ENCODE assay signal across 8 cellular contexts in the genomic region with DNA sequence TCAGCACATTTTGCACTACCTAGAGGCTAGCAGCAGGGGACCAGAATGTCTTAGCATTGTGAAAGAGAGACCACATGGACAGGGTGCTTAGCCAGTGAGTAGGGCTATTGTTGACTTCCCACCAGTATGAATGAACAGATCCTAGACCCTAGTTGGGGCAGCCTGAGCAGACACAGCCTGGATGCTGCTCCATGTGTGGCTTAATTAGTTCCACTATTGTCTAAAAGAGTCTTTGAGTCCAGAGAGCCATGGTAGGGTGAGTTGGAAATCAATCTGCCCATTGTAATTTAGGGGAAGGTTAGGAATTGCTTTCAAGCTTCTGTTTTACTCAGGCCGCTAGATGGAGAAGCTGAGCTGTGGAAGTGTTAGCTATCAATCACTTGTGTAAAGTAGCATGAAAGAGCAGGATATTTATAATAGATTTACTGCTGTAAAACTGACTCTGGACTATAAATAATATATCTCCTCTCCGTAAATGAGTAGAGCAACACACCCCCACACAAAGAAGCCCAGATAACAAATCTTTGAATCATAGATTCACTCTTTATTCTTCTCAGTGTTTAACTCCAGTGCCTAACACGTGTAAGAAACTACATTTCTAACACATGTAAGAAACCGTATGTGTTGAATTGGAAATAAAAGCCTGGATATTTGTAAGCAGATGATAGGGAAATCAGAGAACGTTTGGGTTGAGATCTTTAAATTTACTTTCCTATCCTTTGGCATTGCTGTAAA. TPM values are rescaled to one million over a fixed set of nuclear protein-coding genes. Genes with fewer than 3 reads are reported as not detected.
DNase-seq lines count a peak whose midpoint lies in the region; ATAC-seq and TF ChIP-seq lines count a peak whose summit lies in the region.

No MANE protein-coding gene starts in this region.

- no peak overlapping the region for H2AFZ ChIP-seq in DND-41 (ENCODE audit: low read depth, low read length)

- no peaks in the 10 kb centered on the region for H3K27me3 Mint-ChIP-seq in WTC11 (ENCODE audit: low read depth)

- peak overlapping the region; percentile 90 for H3K27ac Mint-ChIP-seq in WTC11

- no peaks in the 10 kb centered on the region for H3K79me2 ChIP-seq in DND-41 (ENCODE audit: insufficient read depth, low read length)

- CTCF ChIA-PET in WTC11 (lab: Charles Lee), result interaction anchor here (0.6 to 4.6 kb wide), 22 partner anchors 9 to 677 kb away, joined by 3 to 44 read pairs (median 4); a partner anchor contains a TSS

- POLR2A ChIA-PET in WTC11 (lab: Charles Lee), result interaction anchor here (0.6 kb wide), 1 partner anchor 8 kb away, joined by 3 read pairs; no protein-coding TSS in a partner anchor

- no peaks in the 10 kb centered on the region for H3K36me3 ChIP-seq in DND-41 (ENCODE audit: insufficient read depth, low read length)
- no peaks in the 10 kb centered on the region for H3K36me3 ChIP-seq in H7 (replicated peaks; ENCODE audit: control insufficient read depth, insufficient read depth, low read length)
- no peaks in the 10 kb centered on the region for H3K36me3 ChIP-seq in prostate gland

- H3K9me3 Mint-ChIP-seq in WTC11, result no peaks in the 10 kb centered on the region

- DNase-seq in DND-41 (no peak), H7 (peak; percentile 27), NCI-H1417 treated with DMSO at 0.1 percent for 48 hours (lab: John Stamatoyannopoulos, UW) (peak; percentile 42), WTC11 (ENCODE audit: low spot score) (peak; percentile 36), globus pallidus (ENCODE audit: low spot score) (peak; percentile 87), prostate gland (ENCODE audit: low spot score) (no peak), coronary artery (ENCODE audit: low spot score) (no peak)

- TF ChIP-seq POLR2A in prostate gland (IDR thresholded peaks at IDR 0.05), result no peak

- H3K27ac ChIP-seq in DND-41 (ENCODE audit: low read length), result no peak overlapping the region
- no peak overlapping the region for H3K27ac ChIP-seq in prostate gland
- no peak overlapping the region for H3K27ac ChIP-seq in coronary artery

- ATAC-seq in DND-41 (ENCODE audit: insufficient read depth, low read depth) (no peak; the same call in 2 of the 3 replicates), WTC11 (peak; percentile 94), HG03457 (IDR thresholded peaks at IDR 0.05; ENCODE audit: unreplicated experiment) (no peak)

- TF ChIP-seq CTCF in DND-41 (IDR thresholded peaks at IDR 0.05; ENCODE audit: borderline replicate concordance, extremely low read depth, low read length, poor library complexity, severe bottlenecking) (peak; percentile 57), WTC11 (IDR thresholded peaks at IDR 0.05) (no peak), prostate gland (IDR thresholded peaks at IDR 0.05) (peak in 3 of 4 experiments; percentile 41 to 63 (median 48)), coronary artery (IDR thresholded peaks at IDR 0.05) (no peak)

- intact Hi-C loops in prostate gland (cut with DNase I), result no loop called here

- H3K4me3 Mint-ChIP-seq in WTC11, result no peak overlapping the region

- H3K9ac ChIP-seq in DND-41 (ENCODE audit: low read depth, low read length), result no peak overlapping the region

- no peak overlapping the region for H3K4me3 ChIP-seq in DND-41 (ENCODE audit: low read depth in 1 of 2, low read length in 2 of 2)
- no peak overlapping the region for H3K4me3 ChIP-seq in H7 (ENCODE audit: insufficient read depth, low read depth, low read length)
- H3K4me3 ChIP-seq in prostate gland, result no peak overlapping the region
- H3K4me3 ChIP-seq in coronary artery, result no peak overlapping the region

- H4K20me1 ChIP-seq in DND-41 (ENCODE audit: insufficient read depth, low read length), result no peaks in the 10 kb centered on the region

- no peaks in the 10 kb centered on the region for H3K36me3 Mint-ChIP-seq in WTC11

- H3K4me1 Mint-ChIP-seq in WTC11, result peaks cover 46% of the 10 kb centered on the region

- H3K9me3 ChIP-seq in DND-41 (ENCODE audit: insufficient read depth, low read length, severe bottlenecking) (no peaks in the 10 kb centered on the region), prostate gland (no peaks in the 10 kb centered on the region)

- no peaks in the 10 kb centered on the region for H3K4me1 ChIP-seq in DND-41 (ENCODE audit: insufficient read depth, low read length)
- H3K4me1 ChIP-seq in prostate gland (replicated peaks), result no peaks in the 10 kb centered on the region

- no peak overlapping the region for H3K4me2 ChIP-seq in DND-41 (ENCODE audit: insufficient read depth, low read length)

- 25% methylated on average over 5 of the region's 5 CpGs for WGBS in prostate gland

- H3K27me3 ChIP-seq in DND-41 (ENCODE audit: insufficient read depth, low read length, poor library complexity) (peaks cover 7% of the 10 kb centered on the region), H7 (ENCODE audit: control insufficient read depth, insufficient read depth, low read length) (no peaks in the 10 kb centered on the region), prostate gland (replicated peaks; ENCODE audit: insufficient read depth) (no peaks in the 10 kb centered on the region)

TF ChIP-seq in WTC11, 78 proteins besides CTCF, POLR2A, EP300 and RAD21 (continues in another document):
- TF ChIP-seq, protein P1, sequence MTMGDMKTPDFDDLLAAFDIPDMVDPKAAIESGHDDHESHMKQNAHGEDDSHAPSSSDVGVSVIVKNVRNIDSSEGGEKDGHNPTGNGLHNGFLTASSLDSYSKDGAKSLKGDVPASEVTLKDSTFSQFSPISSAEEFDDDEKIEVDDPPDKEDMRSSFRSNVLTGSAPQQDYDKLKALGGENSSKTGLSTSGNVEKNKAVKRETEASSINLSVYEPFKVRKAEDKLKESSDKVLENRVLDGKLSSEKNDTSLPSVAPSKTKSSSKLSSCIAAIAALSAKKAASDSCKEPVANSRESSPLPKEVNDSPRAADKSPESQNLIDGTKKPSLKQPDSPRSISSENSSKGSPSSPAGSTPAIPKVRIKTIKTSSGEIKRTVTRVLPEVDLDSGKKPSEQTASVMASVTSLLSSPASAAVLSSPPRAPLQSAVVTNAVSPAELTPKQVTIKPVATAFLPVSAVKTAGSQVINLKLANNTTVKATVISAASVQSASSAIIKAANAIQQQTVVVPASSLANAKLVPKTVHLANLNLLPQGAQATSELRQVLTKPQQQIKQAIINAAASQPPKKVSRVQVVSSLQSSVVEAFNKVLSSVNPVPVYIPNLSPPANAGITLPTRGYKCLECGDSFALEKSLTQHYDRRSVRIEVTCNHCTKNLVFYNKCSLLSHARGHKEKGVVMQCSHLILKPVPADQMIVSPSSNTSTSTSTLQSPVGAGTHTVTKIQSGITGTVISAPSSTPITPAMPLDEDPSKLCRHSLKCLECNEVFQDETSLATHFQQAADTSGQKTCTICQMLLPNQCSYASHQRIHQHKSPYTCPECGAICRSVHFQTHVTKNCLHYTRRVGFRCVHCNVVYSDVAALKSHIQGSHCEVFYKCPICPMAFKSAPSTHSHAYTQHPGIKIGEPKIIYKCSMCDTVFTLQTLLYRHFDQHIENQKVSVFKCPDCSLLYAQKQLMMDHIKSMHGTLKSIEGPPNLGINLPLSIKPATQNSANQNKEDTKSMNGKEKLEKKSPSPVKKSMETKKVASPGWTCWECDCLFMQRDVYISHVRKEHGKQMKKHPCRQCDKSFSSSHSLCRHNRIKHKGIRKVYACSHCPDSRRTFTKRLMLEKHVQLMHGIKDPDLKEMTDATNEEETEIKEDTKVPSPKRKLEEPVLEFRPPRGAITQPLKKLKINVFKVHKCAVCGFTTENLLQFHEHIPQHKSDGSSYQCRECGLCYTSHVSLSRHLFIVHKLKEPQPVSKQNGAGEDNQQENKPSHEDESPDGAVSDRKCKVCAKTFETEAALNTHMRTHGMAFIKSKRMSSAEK (CRISPR knock-in tag; IDR thresholded peaks at IDR 0.05; ENCODE audit: borderline replicate concordance), result no peak
- TF ChIP-seq, protein P2, sequence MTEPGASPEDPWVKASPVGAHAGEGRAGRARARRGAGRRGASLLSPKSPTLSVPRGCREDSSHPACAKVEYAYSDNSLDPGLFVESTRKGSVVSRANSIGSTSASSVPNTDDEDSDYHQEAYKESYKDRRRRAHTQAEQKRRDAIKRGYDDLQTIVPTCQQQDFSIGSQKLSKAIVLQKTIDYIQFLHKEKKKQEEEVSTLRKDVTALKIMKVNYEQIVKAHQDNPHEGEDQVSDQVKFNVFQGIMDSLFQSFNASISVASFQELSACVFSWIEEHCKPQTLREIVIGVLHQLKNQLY (CRISPR knock-in tag; IDR thresholded peaks at IDR 0.05), result no peak
- TF ChIP-seq ZNF121 (CRISPR knock-in tag; IDR thresholded peaks at IDR 0.05) (peak; percentile 41; the same call in 1 of the 2 replicates), PRRX2 (CRISPR knock-in tag; IDR thresholded peaks at IDR 0.05) (no peak), RELA (CRISPR knock-in tag; IDR thresholded peaks at IDR 0.05; ENCODE audit: borderline replicate concordance) (no peak), EMX1 (CRISPR knock-in tag; IDR thresholded peaks at IDR 0.05) (no peak), NR2C2 (CRISPR knock-in tag; IDR thresholded peaks at IDR 0.05) (no peak), ETV6 (CRISPR knock-in tag; IDR thresholded peaks at IDR 0.05) (peak; percentile 44; the same call in 1 of the 2 replicates)
- TF ChIP-seq, protein P3, sequence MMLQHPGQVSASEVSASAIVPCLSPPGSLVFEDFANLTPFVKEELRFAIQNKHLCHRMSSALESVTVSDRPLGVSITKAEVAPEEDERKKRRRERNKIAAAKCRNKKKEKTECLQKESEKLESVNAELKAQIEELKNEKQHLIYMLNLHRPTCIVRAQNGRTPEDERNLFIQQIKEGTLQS (CRISPR knock-in tag; conservative IDR thresholded peaks at IDR 0.05), result no peak
- TF ChIP-seq, protein P4, sequence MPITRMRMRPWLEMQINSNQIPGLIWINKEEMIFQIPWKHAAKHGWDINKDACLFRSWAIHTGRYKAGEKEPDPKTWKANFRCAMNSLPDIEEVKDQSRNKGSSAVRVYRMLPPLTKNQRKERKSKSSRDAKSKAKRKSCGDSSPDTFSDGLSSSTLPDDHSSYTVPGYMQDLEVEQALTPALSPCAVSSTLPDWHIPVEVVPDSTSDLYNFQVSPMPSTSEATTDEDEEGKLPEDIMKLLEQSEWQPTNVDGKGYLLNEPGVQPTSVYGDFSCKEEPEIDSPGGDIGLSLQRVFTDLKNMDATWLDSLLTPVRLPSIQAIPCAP (CRISPR knock-in tag; IDR thresholded peaks at IDR 0.05), result no peak

RNA-seq across cellular contexts. Expression of a gene that starts 4.1 kb away (rescaled TPM):
- total RNA-seq in H7 (2014; rRNA removed; shearing (Covaris generic)), result not detected in 2 replicates
- total RNA-seq in WTC11 (2021) (0.07 to 0.17 TPM in 2 of 3 replicates, not detected in the other), prostate gland (1 to 10 TPM in 1 of 2 donors, not detected in 1; 1.4 TPM)

RNA-seq across cellular contexts. Expression of a gene that starts 50.9 kb away (rescaled TPM):
- total RNA-seq in H7 (2014; rRNA removed; shearing (Covaris generic)), result 9.7 and 11.3 TPM in 2 replicates
- total RNA-seq in WTC11 (2021) (10.2 to 14.3 TPM (median 10.3 TPM) in 3 replicates), prostate gland (10 to 100 TPM in 1 of 2 donors, 1 to 10 TPM in 1; 8.6 to 11.0 TPM)

Comparison
In these comparisons a context has a peak if more than half of its experiments do, and no peak if none do; other contexts are left out.
1. DNase-seq: peak in H7 (single experiment), NCI-H1417 treated with DMSO at 0.1 percent for 48 hours (single experiment), WTC11 (single experiment) and globus pallidus (single experiment); none in DND-41 (single experiment), prostate gland (single experiment) and coronary artery (single experiment).
2. CTCF ChIP-seq: peak in DND-41 (single experiment) and prostate gland (3 of 4); none in WTC11 (single experiment) and coronary artery (single experiment).